Comparison of ENCODE assay signal across 38 cellular contexts in genomic region chr3:139444446-139444845, GRCh38. TPM values are rescaled to one million over a fixed set of nuclear protein-coding genes. Genes with fewer than 3 reads are reported as not detected.
"Had no signal": no experiment of that assay in that cellular context is flagged by ENCODE, and none has a peak within 500 bp of the region (broad histone marks: within the 10 kb centered on the region; RNA-seq: fewer than 3 reads in every experiment).

No MANE protein-coding gene starts in this region.

- FAIRE-seq: astrocyte, TTC549 had no signal

- H3K36me3 Mint-ChIP-seq: activated CD4-positive, alpha-beta memory T cell treated with anti-CD3 and anti-CD28 coated beads for 36 hours; activated naive CD4-positive, alpha-beta T cell treated with anti-CD3 and anti-CD28 coated beads, Interleukin-2, amount 50 U/mL, for 72 hours; activated naive CD8-positive, alpha-beta T cell treated with anti-CD3 and anti-CD28 coated beads for 36 hours had no signal

- H3K4me3 Mint-ChIP-seq: activated B cell treated with CpG ODN at 0.5 μM for 24 hours; activated CD4-positive, alpha-beta memory T cell treated with anti-CD3 and anti-CD28 coated beads for 36 hours; activated CD4-positive, alpha-beta T cell treated with anti-CD3 and anti-CD28 coated beads, Interleukin-2, amount 10 ng/mL, durations not matched to agents 24 days and 14 days; activated CD8-positive, alpha-beta T cell treated with anti-CD3 and anti-CD28 coated beads for 36 hours; activated naive CD4-positive, alpha-beta T cell treated with anti-CD3 and anti-CD28 coated beads for 36 hours; activated naive CD8-positive, alpha-beta T cell treated with anti-CD3 and anti-CD28 coated beads for 36 hours; activated T-cell treated with anti-CD3 and anti-CD28 coated beads, Interleukin-2, amount 50 U/mL, for 4 hours; activated T-cell treated with anti-CD3 and anti-CD28 coated beads, Interleukin-2, amount 50 U/mL, for 72 hours; activated T-helper 1 cell treated with anti-CD3 and anti-CD28 coated beads, Interleukin-12 subunit alpha, Interleukin-12 subunit beta, Interleukin-2, Interleukin-4 antibody, amounts not matched to agents 30 ng/mL and 10 ng/mL and 1 ng/mL, durations not matched to agents 14 hours and 24 hours and 36 hours; activated T-helper 17 cell treated with anti-CD3 and anti-CD28 coated beads, Interleukin-2, amount 50 U/mL, for 72 hours; T-helper 1 cell treated with Interleukin-12 subunit alpha and Interleukin-12 subunit beta and Interleukin-4 antibody, amounts not matched to agents 30 μg/mL and 1 μg/mL, for 36 hours; T-helper 2 cell treated with Interferon-gamma antibody and Interleukin-4, amounts not matched to agents 5 μg/mL and 100 μg/mL, for 36 hours had no signal

- H3K4me1 Mint-ChIP-seq: activated B cell treated with CpG ODN at 0.5 μM for 24 hours; activated CD4-positive, alpha-beta T cell treated with anti-CD3 and anti-CD28 coated beads, Interleukin-2, amount 10 ng/mL, durations not matched to agents 24 days and 14 days; activated naive CD8-positive, alpha-beta T cell treated with anti-CD3 and anti-CD28 coated beads for 36 hours; activated T-helper 17 cell treated with anti-CD3 and anti-CD28 coated beads, Interleukin-2, amount 50 U/mL, for 72 hours had no signal

- H3K9me3 Mint-ChIP-seq: activated B cell treated with CpG ODN at 0.5 μM for 24 hours; activated CD4-positive, alpha-beta memory T cell treated with anti-CD3 and anti-CD28 coated beads for 36 hours; activated CD4-positive, alpha-beta T cell treated with anti-CD3 and anti-CD28 coated beads, Interleukin-2, amount 10 ng/mL, durations not matched to agents 24 days and 14 days; activated CD8-positive, alpha-beta T cell treated with anti-CD3 and anti-CD28 coated beads for 36 hours; activated naive CD4-positive, alpha-beta T cell treated with anti-CD3 and anti-CD28 coated beads for 36 hours; activated naive CD4-positive, alpha-beta T cell treated with anti-CD3 and anti-CD28 coated beads, Interleukin-2, amount 50 U/mL, for 72 hours; activated naive CD8-positive, alpha-beta T cell treated with anti-CD3 and anti-CD28 coated beads for 36 hours; activated T-cell treated with anti-CD3 and anti-CD28 coated beads, Interleukin-2, amount 50 U/mL, for 4 hours; activated T-cell treated with anti-CD3 and anti-CD28 coated beads, Interleukin-2, amount 50 U/mL, for 72 hours; activated T-helper 1 cell treated with anti-CD3 and anti-CD28 coated beads, Interleukin-12 subunit alpha, Interleukin-12 subunit beta, Interleukin-2, Interleukin-4 antibody, amounts not matched to agents 30 ng/mL and 10 ng/mL and 1 ng/mL, durations not matched to agents 14 hours and 24 hours and 36 hours; activated T-helper 17 cell treated with anti-CD3 and anti-CD28 coated beads, Interleukin-2, amount 50 U/mL, for 72 hours; T-helper 1 cell treated with Interleukin-12 subunit alpha and Interleukin-12 subunit beta and Interleukin-4 antibody, amounts not matched to agents 30 μg/mL and 1 μg/mL, for 36 hours; T-helper 2 cell treated with Interferon-gamma antibody and Interleukin-4, amounts not matched to agents 5 μg/mL and 100 μg/mL, for 36 hours had no signal

- H3K27ac Mint-ChIP-seq: activated B cell treated with CpG ODN at 0.5 μM for 24 hours; activated CD4-positive, alpha-beta memory T cell treated with anti-CD3 and anti-CD28 coated beads for 36 hours; activated CD4-positive, alpha-beta T cell treated with anti-CD3 and anti-CD28 coated beads, Interleukin-2, amount 10 ng/mL, durations not matched to agents 24 days and 14 days; activated CD8-positive, alpha-beta T cell treated with anti-CD3 and anti-CD28 coated beads for 36 hours; activated naive CD4-positive, alpha-beta T cell treated with anti-CD3 and anti-CD28 coated beads for 36 hours; activated naive CD4-positive, alpha-beta T cell treated with anti-CD3 and anti-CD28 coated beads, Interleukin-2, amount 50 U/mL, for 72 hours; activated naive CD8-positive, alpha-beta T cell treated with anti-CD3 and anti-CD28 coated beads for 36 hours; activated T-cell treated with anti-CD3 and anti-CD28 coated beads, Interleukin-2, amount 50 U/mL, for 72 hours; activated T-helper 1 cell treated with anti-CD3 and anti-CD28 coated beads, Interleukin-12 subunit alpha, Interleukin-12 subunit beta, Interleukin-2, Interleukin-4 antibody, amounts not matched to agents 30 ng/mL and 10 ng/mL and 1 ng/mL, durations not matched to agents 14 hours and 24 hours and 36 hours; activated T-helper 17 cell treated with anti-CD3 and anti-CD28 coated beads, Interleukin-2, amount 50 U/mL, for 72 hours; T-helper 1 cell treated with Interleukin-12 subunit alpha and Interleukin-12 subunit beta and Interleukin-4 antibody, amounts not matched to agents 30 μg/mL and 1 μg/mL, for 36 hours; T-helper 2 cell treated with Interferon-gamma antibody and Interleukin-4, amounts not matched to agents 5 μg/mL and 100 μg/mL, for 36 hours had no signal

- H3K27me3 Mint-ChIP-seq: activated B cell treated with CpG ODN at 0.5 μM for 24 hours; activated CD4-positive, alpha-beta memory T cell treated with anti-CD3 and anti-CD28 coated beads for 36 hours; activated CD4-positive, alpha-beta T cell treated with anti-CD3 and anti-CD28 coated beads, Interleukin-2, amount 10 ng/mL, durations not matched to agents 24 days and 14 days; activated CD8-positive, alpha-beta T cell treated with anti-CD3 and anti-CD28 coated beads for 36 hours; activated naive CD8-positive, alpha-beta T cell treated with anti-CD3 and anti-CD28 coated beads for 36 hours; activated T-helper 17 cell treated with anti-CD3 and anti-CD28 coated beads, Interleukin-2, amount 50 U/mL, for 72 hours had no signal

- DNase-seq: activated B cell treated with CpG ODN at 0.5 μM for 24 hours; activated CD4-positive, alpha-beta memory T cell treated with anti-CD3 and anti-CD28 coated beads for 36 hours; activated CD4-positive, alpha-beta T cell treated with anti-CD3 and anti-CD28 coated beads for 4 hours; activated CD4-positive, alpha-beta T cell treated with anti-CD3 and anti-CD28 coated beads, Interleukin-2, amount 10 ng/mL, durations not matched to agents 24 days and 14 days; activated CD4-positive, alpha-beta T cell treated with anti-CD3 and anti-CD28 coated beads, Interleukin-2, amount 50 U/mL, for 1 hour; activated CD4-positive, alpha-beta T cell treated with anti-CD3 and anti-CD28 coated beads, Interleukin-2, amount 50 U/mL, for 4 hours; activated CD4-positive, CD25-positive, alpha-beta regulatory T cell treated with anti-CD3 and anti-CD28 coated beads, Interleukin-2, amount 50 U/mL, for 72 hours; activated CD8-positive, alpha-beta memory T cell treated with anti-CD3 and anti-CD28 coated beads, Interleukin-2, amount 50 U/mL, for 4 hours; activated CD8-positive, alpha-beta T cell treated with anti-CD3 and anti-CD28 coated beads for 36 hours; activated effector memory CD4-positive, alpha-beta T cell treated with anti-CD3 and anti-CD28 coated beads, Interleukin-2, amount 50 U/mL, for 16 hours; activated gamma-delta T cell treated with Interleukin-2 at 50 U/mL for 16 hours; activated naive CD4-positive, alpha-beta T cell; activated naive CD4-positive, alpha-beta T cell treated with anti-CD3 and anti-CD28 coated beads for 36 hours; activated naive CD4-positive, alpha-beta T cell treated with anti-CD3 and anti-CD28 coated beads, Interleukin-2, amount 50 U/mL, for 16 hours; activated naive CD8-positive, alpha-beta T cell treated with anti-CD3 and anti-CD28 coated beads for 36 hours; activated T-cell treated with anti-CD3 and anti-CD28 coated beads for 4 hours; activated T-cell treated with anti-CD3 and anti-CD28 coated beads, Interleukin-2, amount 50 U/mL, for 1 hour; activated T-cell treated with anti-CD3 and anti-CD28 coated beads, Interleukin-2, amount 50 U/mL, for 4 hours; activated T-cell treated with anti-CD3 and anti-CD28 coated beads, Interleukin-2, amount 50 U/mL, for 72 hours; adrenal gland; amniotic stem cell; aorta; body of pancreas; brain microvascular endothelial cell; central memory CD4-positive, alpha-beta T cell; T-helper 1 cell; T-helper 2 cell; T-helper 9 cell had no signal

RNA-seq across cellular contexts. Expression of gene RBP2, which starts 31.9 kb away (rescaled TPM):
- total RNA-seq: activated B cell treated with CpG ODN at 0.5 μM for 24 hours; activated CD4-positive, alpha-beta memory T cell treated with anti-CD3 and anti-CD28 coated beads for 36 hours; activated CD4-positive, alpha-beta T cell treated with anti-CD3 and anti-CD28 coated beads, Interleukin-2, amount 10 ng/mL, durations not matched to agents 24 days and 14 days; activated CD8-positive, alpha-beta memory T cell treated with anti-CD3 and anti-CD28 coated beads for 36 hours; activated CD8-positive, alpha-beta T cell treated with anti-CD3 and anti-CD28 coated beads for 36 hours; activated naive CD4-positive, alpha-beta T cell treated with anti-CD3 and anti-CD28 coated beads for 36 hours; activated naive CD4-positive, alpha-beta T cell treated with anti-CD3 and anti-CD28 coated beads, Interleukin-2, amount 50 U/mL, for 72 hours; activated naive CD8-positive, alpha-beta T cell treated with anti-CD3 and anti-CD28 coated beads for 36 hours; activated T-cell treated with anti-CD3 and anti-CD28 coated beads, Interleukin-2, amount 50 U/mL, for 4 hours; activated T-cell treated with anti-CD3 and anti-CD28 coated beads, Interleukin-2, amount 50 U/mL, for 72 hours; activated T-helper 1 cell treated with anti-CD3 and anti-CD28 coated beads, Interleukin-12 subunit alpha, Interleukin-12 subunit beta, Interleukin-2, Interleukin-4 antibody, amounts not matched to agents 30 ng/mL and 10 ng/mL and 1 ng/mL, durations not matched to agents 14 hours and 24 hours and 36 hours; activated T-helper 17 cell treated with anti-CD3 and anti-CD28 coated beads, Interleukin-2, amount 50 U/mL, for 72 hours; aorta; astrocyte; body of pancreas; cardiac septum; cerebellum had no signal
